ENCODE assay signal across 22 cellular contexts in the genomic region with DNA sequence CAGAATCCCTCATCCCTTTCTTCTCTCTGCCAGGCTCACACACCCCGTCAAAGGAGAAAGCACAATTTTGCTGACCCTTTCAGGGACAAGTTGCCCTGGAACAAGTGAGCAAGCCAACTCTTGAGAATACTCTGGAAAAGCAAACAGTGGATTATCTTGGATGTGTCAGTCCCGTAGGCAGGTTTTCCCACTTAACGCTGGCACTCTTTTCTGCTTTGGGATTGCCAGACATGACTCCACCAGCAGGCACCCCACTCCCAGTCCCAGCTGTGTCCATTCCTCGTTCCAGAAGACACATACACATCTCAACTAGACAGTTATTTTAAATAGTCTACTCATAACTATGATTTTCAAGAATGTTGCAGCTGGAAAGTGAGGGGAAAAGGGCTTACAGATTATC.
DNase-seq lines count a peak whose midpoint lies in the region; ATAC-seq and TF ChIP-seq lines count a peak whose summit lies in the region.
"Had no signal": no experiment of that assay in that cellular context is flagged by ENCODE, and none has a peak within 500 bp of the region (broad histone marks: within the 10 kb centered on the region; RNA-seq: fewer than 3 reads in every experiment).

No MANE protein-coding gene starts in this region.

- no peak for TF ChIP-seq RAD21 in HCT116 (IDR thresholded peaks at IDR 0.05; ENCODE audit: low read depth)

- H3K79me2 ChIP-seq in HCT116 (ENCODE audit: insufficient read depth, low read length): no peaks in the 10 kb centered on the region

- peak overlapping the region; percentile 51 for H2AFZ ChIP-seq in HCT116 (ENCODE audit: low read depth, low read length, poor library complexity, severe bottlenecking)

- H3K36me3 ChIP-seq in HCT116 (ENCODE audit: control insufficient read depth in 1 of 2, insufficient read depth in 2 of 2, low read length in 2 of 2): no peaks in the 10 kb centered on the region
- no peaks in the 10 kb centered on the region for H3K36me3 ChIP-seq in RWPE2 (ENCODE audit: low read depth)
- H3K36me3 ChIP-seq in skeletal muscle satellite cell (ENCODE audit: insufficient read depth, low read length): no peaks in the 10 kb centered on the region
- H3K36me3 ChIP-seq in psoas muscle (ENCODE audit: insufficient read depth in 1 of 2, low read depth in 1 of 2): no peaks in the 10 kb centered on the region
- H3K36me3 ChIP-seq: Peyer's patch, tibial nerve had no signal

- H3K9me2 ChIP-seq in HCT116 (ENCODE audit: insufficient read depth): no peaks in the 10 kb centered on the region

- H3K27me3 ChIP-seq in HCT116 (ENCODE audit: insufficient read depth, low read length) (no peaks in the 10 kb centered on the region; the same call in 1 of the 2 replicates), RWPE2 (ENCODE audit: insufficient read depth, poor library complexity, severe bottlenecking) (no peaks in the 10 kb centered on the region), right cardiac atrium (ENCODE audit: control insufficient read depth, insufficient read depth) (no peaks in the 10 kb centered on the region), skeletal muscle satellite cell (ENCODE audit: control insufficient read depth, insufficient read depth, low read length) (peaks cover 5% of the 10 kb centered on the region), psoas muscle (ENCODE audit: insufficient read depth in 3 of 3, low read length in 2 of 3) (no peaks in the 10 kb centered on the region)
- H3K27me3 ChIP-seq: Peyer's patch, tibial nerve had no signal

- TF ChIP-seq CTCF in HCT116 (IDR thresholded peaks at IDR 0.05 in 2 of 3, conservative IDR thresholded peaks at IDR 0.05 in 1 of 3; ENCODE audit: borderline replicate concordance in 1 of 3, insufficient read depth in 1 of 3, low read depth in 2 of 3, low read length in 2 of 3) (no peak), RWPE2 (IDR thresholded peaks at IDR 0.05; ENCODE audit: poor library complexity, severe bottlenecking) (no peak), psoas muscle (IDR thresholded peaks at IDR 0.05) (no peak)

- DNase-seq in HCT116 (ENCODE audit: low read depth, low spot score) (no peak), RWPE2 (ENCODE audit: low spot score) (no peak), right cardiac atrium (peak in 1 of 3 donors; percentile 56), psoas muscle (no peak), globus pallidus (ENCODE audit: low spot score) (no peak)
- DNase-seq in activated naive CD4-positive, alpha-beta T cell treated with anti-CD3 and anti-CD28 coated beads, Interleukin-2, amount 50 U/mL, for 16 hours: no peak
- DNase-seq: activated CD8-positive, alpha-beta T cell treated with anti-CD3 and anti-CD28 coated beads, Interleukin-2, amount 10 ng/mL, durations not matched to agents 7 days and 5 days; activated naive CD4-positive, alpha-beta T cell treated with anti-CD3 and anti-CD28 coated beads for 36 hours; activated T-cell treated with anti-CD3 and anti-CD28 coated beads, Interleukin-2, amount 50 U/mL, for 1 hour; DND-41; effector CD4-positive, alpha-beta T cell; H9; NCI-H1105 treated with DMSO at 0.1 percent for 48 hours; NCI-H2081 treated with DMSO at 0.1 percent for 48 hours; NCI-H510A; Peyer's patch; stimulated activated CD4-positive, alpha-beta T cell treated with anti-CD3 and anti-CD28 coated beads, Interleukin-2, amount 100 ng/mL, for 24 hours; stimulated activated naive CD8-positive, alpha-beta T cell treated with anti-CD3 and anti-CD28 coated beads, Interleukin-15, Interleukin-2, amounts not matched to agents 100 U/mL and 50 U/mL, for 24 hours; T-helper 9 cell had no signal

- BruUV-seq in HCT116 (replicated peaks; lab: Mats Ljungman, UMichigan): no TSS peak

- RAD21 ChIA-PET in HCT116 (lab: Charles Lee; ENCODE audit: low non-redundant PET in 1 of 2, low total read pairs in 2 of 2, uncharacterized antibody in 2 of 2, unreplicated experiment in 2 of 2): interaction anchor here in 1 of 2 experiments (1.6 kb wide), 1 partner anchor 74 kb away, joined by 3 read pairs; no protein-coding TSS in a partner anchor

- intact Hi-C loops in HCT116 (cut with micrococcal nuclease): loop anchor here (5.0 kb wide), 3 partner anchors 39 to 74 kb away; no protein-coding TSS in a partner anchor
- intact Hi-C loops in right cardiac atrium (cut with DNase I): no loop called here
- intact Hi-C loops in psoas muscle (cut with DNase I): no loop called here

- peak overlapping the region; percentile 80 for H3K4me2 ChIP-seq in HCT116 (ENCODE audit: low read length)
- no peak overlapping the region for H3K4me2 ChIP-seq in skeletal muscle satellite cell (ENCODE audit: low read length)

- no peaks in the 10 kb centered on the region for H4K20me1 ChIP-seq in HCT116 (ENCODE audit: insufficient read depth)

- CTCF ChIA-PET in HCT116 (lab: Charles Lee): interaction anchor here (1.0 kb wide), 1 partner anchor 78 kb away, joined by 3 read pairs; no protein-coding TSS in a partner anchor

- H3K4me1 ChIP-seq in HCT116 (ENCODE audit: control insufficient read depth in 1 of 2, insufficient read depth in 2 of 2, low read length in 2 of 2) (peaks cover 37 to 43% of the 10 kb centered on the region in 2 experiments), RWPE2 (ENCODE audit: insufficient read depth, poor library complexity, severe bottlenecking) (peaks cover 32% of the 10 kb centered on the region), right cardiac atrium (ENCODE audit: control insufficient read depth, insufficient read depth, low read length) (no peaks in the 10 kb centered on the region), skeletal muscle satellite cell (ENCODE audit: control insufficient read depth, insufficient read depth, low read length) (peaks cover 36% of the 10 kb centered on the region), psoas muscle (no peaks in the 10 kb centered on the region)
- H3K4me1 ChIP-seq: Peyer's patch had no signal

- 39% methylated on average over 4 of the region's 4 CpGs for WGBS in right cardiac atrium
- WGBS in psoas muscle, 3 donors: 26 to 39% (median 29%) methylated on average over 4 of the region's 4 CpGs

- ATAC-seq in HCT116: no peak
- ATAC-seq in RWPE2 (ENCODE audit: low read depth): no peak
- peak; percentile 71 to 73 for ATAC-seq in right cardiac atrium
- ATAC-seq in psoas muscle: no peak
- ATAC-seq in GM19324 (IDR thresholded peaks at IDR 0.05; ENCODE audit: low FRiP score, unreplicated experiment): no peak
- ATAC-seq: activated CD8-positive, alpha-beta T cell treated with anti-CD3 and anti-CD28 coated beads, Interleukin-2, amount 10 ng/mL, durations not matched to agents 7 days and 5 days; stimulated activated naive CD8-positive, alpha-beta T cell treated with anti-CD3 and anti-CD28 coated beads, Interleukin-15, Interleukin-2, amounts not matched to agents 100 U/mL and 50 U/mL, for 24 hours had no signal

- H3K9ac ChIP-seq in HCT116 (ENCODE audit: low read length): peak overlapping the region; percentile 30
- H3K9ac ChIP-seq in skeletal muscle satellite cell (ENCODE audit: low read depth, low read length): peak overlapping the region; percentile 43

- peak overlapping the region in 1 of 2 experiments; percentile 43; a peak in 2 of 4 replicates for H3K4me3 ChIP-seq in HCT116 (replicated peaks in 1 of 2; ENCODE audit: low read depth in 1 of 2, low read length in 2 of 2)
- no peak overlapping the region for H3K4me3 ChIP-seq in RWPE2 (ENCODE audit: severe bottlenecking)
- H3K4me3 ChIP-seq in right cardiac atrium (ENCODE audit: low read length): no peak overlapping the region
- no peak overlapping the region for H3K4me3 ChIP-seq in skeletal muscle satellite cell (ENCODE audit: low read length)
- H3K4me3 ChIP-seq in psoas muscle: no peak overlapping the region
- H3K4me3 ChIP-seq: Peyer's patch, tibial nerve had no signal

- no peaks in the 10 kb centered on the region for H3K9me3 ChIP-seq in HCT116 (ENCODE audit: control insufficient read depth in 1 of 2, insufficient read depth in 1 of 2, low read depth in 1 of 2, low read length in 2 of 2)
- H3K9me3 ChIP-seq in RWPE2 (ENCODE audit: severe bottlenecking): no peaks in the 10 kb centered on the region
- no peaks in the 10 kb centered on the region for H3K9me3 ChIP-seq in right cardiac atrium (ENCODE audit: control insufficient read depth, low read length)
- no peaks in the 10 kb centered on the region for H3K9me3 ChIP-seq in skeletal muscle satellite cell (replicated peaks; ENCODE audit: low read length)
- no peaks in the 10 kb centered on the region for H3K9me3 ChIP-seq in psoas muscle
- H3K9me3 ChIP-seq: Peyer's patch, tibial nerve had no signal

- POLR2A ChIA-PET in HCT116 (lab: Charles Lee): no interaction called here

- TF ChIP-seq POLR2A in HCT116 (IDR thresholded peaks at IDR 0.05; ENCODE audit: borderline replicate concordance, extremely low read depth, insufficient read depth, insufficient read length): no peak

- peak overlapping the region; percentile 86; the same call in 1 of the 2 replicates for H3K27ac ChIP-seq in HCT116 (ENCODE audit: low read depth, low read length)
- H3K27ac ChIP-seq in RWPE2 (ENCODE audit: poor library complexity, severe bottlenecking): peak overlapping the region; percentile 95
- no peak overlapping the region for H3K27ac ChIP-seq in right cardiac atrium (ENCODE audit: low read length)
- no peak overlapping the region for H3K27ac ChIP-seq in psoas muscle
- H3K27ac ChIP-seq: Peyer's patch, tibial nerve had no signal

TF ChIP-seq in HCT116, 20 proteins besides CTCF, POLR2A, EP300 and RAD21 (continues in another document):
- TF ChIP-seq CEBPB (IDR thresholded peaks at IDR 0.05; ENCODE audit: low read depth): no peak
- TF ChIP-seq ELF1 (IDR thresholded peaks at IDR 0.05; ENCODE audit: borderline replicate concordance, low read depth): no peak
- no peak for TF ChIP-seq ZFX (IDR thresholded peaks at IDR 0.05)
- TF ChIP-seq YY1 (IDR thresholded peaks at IDR 0.05; ENCODE audit: extremely low read depth, insufficient replicate concordance, low read depth, low read length): no peak
- TF ChIP-seq SP1 (IDR thresholded peaks at IDR 0.05; ENCODE audit: low read depth): no peak
- no peak for TF ChIP-seq JUND (IDR thresholded peaks at IDR 0.05)
- no peak for TF ChIP-seq EZH2phosphoT487 (IDR thresholded peaks at IDR 0.05; ENCODE audit: borderline replicate concordance)
- TF ChIP-seq ZNF274 (IDR thresholded peaks at IDR 0.05; ENCODE audit: low read depth, low read length): no peak
- no peak for TF ChIP-seq SRF (IDR thresholded peaks at IDR 0.05; ENCODE audit: low read depth)
- no peak for TF ChIP-seq POLR2AphosphoS5 (IDR thresholded peaks at IDR 0.05; ENCODE audit: low read depth, low read length)
- TF ChIP-seq EGR1 (IDR thresholded peaks at IDR 0.05; ENCODE audit: low read depth): no peak

Comparison
In these comparisons a context has a peak if more than half of its experiments do, and no peak if none do; other contexts are left out.
1. ATAC-seq: peak in right cardiac atrium (2 of 2); none in HCT116 (single experiment), RWPE2 (single experiment), psoas muscle (0 of 4) and GM19324 (single experiment).
2. H3K27ac ChIP-seq: peak in HCT116 (single experiment) and RWPE2 (single experiment); none in right cardiac atrium (single experiment) and psoas muscle (single experiment).